In the genomic region with DNA sequence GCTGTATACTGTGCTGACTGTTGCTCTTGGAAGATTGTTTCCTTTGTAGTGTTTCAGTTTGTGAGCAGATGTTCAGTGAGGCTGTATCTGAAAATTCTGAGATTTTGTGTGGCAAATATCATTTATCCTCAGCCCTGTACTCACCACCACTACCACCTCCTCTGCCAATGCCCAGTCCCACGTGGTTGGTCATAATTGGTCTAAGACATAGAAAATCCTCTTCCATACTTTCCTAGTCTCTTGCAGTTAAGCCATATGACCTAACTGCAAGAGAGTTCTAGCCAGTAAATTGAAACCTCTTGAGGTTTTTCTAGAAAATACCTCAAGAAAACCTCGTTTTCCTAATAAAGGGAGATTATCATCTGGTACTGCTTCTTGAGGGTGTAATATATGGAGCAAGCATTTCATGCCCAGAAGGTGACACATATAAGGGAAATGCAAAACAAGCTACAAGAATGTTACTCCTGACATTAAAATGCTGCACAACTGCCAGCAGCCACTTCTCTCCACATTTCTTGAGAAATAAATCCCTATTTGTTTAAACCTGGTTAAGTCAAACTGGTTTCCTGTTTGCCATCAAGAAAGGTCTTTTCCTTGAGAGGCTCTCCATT, we compare ENCODE assay signal across 2 cellular contexts.
TF ChIP-seq lines count a peak whose summit lies in the region.

No MANE protein-coding gene starts in this region.

TF ChIP-seq in HepG2, 621 proteins besides CTCF, POLR2A, EP300 and RAD21 (continues in another document):
- TF ChIP-seq ZNF343 (CRISPR knock-in tag; IDR thresholded peaks at IDR 0.05) (no peak), IKZF4 (CRISPR knock-in tag; IDR thresholded peaks at IDR 0.05; ENCODE audit: borderline replicate concordance, low read depth, not compliant biosample characterization) (no peak), ZNF775 (CRISPR knock-in tag; IDR thresholded peaks at IDR 0.05; ENCODE audit: borderline replicate concordance) (no peak), ZBTB34 (CRISPR knock-in tag; IDR thresholded peaks at IDR 0.05) (no peak), ZNF746 (CRISPR knock-in tag; IDR thresholded peaks at IDR 0.05) (no peak), IRF2 (CRISPR knock-in tag; IDR thresholded peaks at IDR 0.05) (no peak), TBX2 (CRISPR knock-in tag; IDR thresholded peaks at IDR 0.05; ENCODE audit: borderline replicate concordance) (no peak), ZBTB1 (CRISPR knock-in tag; IDR thresholded peaks at IDR 0.05; ENCODE audit: borderline replicate concordance) (no peak), ZNF737 (CRISPR knock-in tag; IDR thresholded peaks at IDR 0.05; ENCODE audit: borderline replicate concordance) (no peak), GABPB1 (CRISPR knock-in tag; IDR thresholded peaks at IDR 0.05) (no peak), TCF7 (IDR thresholded peaks at IDR 0.05; ENCODE audit: low read depth) (no peak)
- TF ChIP-seq, protein P1, sequence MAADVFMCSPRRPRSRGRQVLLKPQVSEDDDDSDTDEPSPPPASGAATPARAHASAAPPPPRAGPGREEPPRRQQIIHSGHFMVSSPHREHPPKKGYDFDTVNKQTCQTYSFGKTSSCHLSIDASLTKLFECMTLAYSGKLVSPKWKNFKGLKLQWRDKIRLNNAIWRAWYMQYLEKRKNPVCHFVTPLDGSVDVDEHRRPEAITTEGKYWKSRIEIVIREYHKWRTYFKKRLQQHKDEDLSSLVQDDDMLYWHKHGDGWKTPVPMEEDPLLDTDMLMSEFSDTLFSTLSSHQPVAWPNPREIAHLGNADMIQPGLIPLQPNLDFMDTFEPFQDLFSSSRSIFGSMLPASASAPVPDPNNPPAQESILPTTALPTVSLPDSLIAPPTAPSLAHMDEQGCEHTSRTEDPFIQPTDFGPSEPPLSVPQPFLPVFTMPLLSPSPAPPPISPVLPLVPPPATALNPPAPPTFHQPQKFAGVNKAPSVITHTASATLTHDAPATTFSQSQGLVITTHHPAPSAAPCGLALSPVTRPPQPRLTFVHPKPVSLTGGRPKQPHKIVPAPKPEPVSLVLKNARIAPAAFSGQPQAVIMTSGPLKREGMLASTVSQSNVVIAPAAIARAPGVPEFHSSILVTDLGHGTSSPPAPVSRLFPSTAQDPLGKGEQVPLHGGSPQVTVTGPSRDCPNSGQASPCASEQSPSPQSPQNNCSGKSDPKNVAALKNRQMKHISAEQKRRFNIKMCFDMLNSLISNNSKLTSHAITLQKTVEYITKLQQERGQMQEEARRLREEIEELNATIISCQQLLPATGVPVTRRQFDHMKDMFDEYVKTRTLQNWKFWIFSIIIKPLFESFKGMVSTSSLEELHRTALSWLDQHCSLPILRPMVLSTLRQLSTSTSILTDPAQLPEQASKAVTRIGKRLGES (CRISPR knock-in tag; IDR thresholded peaks at IDR 0.05; ENCODE audit: borderline replicate concordance) = no peak
- TF ChIP-seq, protein P2, sequence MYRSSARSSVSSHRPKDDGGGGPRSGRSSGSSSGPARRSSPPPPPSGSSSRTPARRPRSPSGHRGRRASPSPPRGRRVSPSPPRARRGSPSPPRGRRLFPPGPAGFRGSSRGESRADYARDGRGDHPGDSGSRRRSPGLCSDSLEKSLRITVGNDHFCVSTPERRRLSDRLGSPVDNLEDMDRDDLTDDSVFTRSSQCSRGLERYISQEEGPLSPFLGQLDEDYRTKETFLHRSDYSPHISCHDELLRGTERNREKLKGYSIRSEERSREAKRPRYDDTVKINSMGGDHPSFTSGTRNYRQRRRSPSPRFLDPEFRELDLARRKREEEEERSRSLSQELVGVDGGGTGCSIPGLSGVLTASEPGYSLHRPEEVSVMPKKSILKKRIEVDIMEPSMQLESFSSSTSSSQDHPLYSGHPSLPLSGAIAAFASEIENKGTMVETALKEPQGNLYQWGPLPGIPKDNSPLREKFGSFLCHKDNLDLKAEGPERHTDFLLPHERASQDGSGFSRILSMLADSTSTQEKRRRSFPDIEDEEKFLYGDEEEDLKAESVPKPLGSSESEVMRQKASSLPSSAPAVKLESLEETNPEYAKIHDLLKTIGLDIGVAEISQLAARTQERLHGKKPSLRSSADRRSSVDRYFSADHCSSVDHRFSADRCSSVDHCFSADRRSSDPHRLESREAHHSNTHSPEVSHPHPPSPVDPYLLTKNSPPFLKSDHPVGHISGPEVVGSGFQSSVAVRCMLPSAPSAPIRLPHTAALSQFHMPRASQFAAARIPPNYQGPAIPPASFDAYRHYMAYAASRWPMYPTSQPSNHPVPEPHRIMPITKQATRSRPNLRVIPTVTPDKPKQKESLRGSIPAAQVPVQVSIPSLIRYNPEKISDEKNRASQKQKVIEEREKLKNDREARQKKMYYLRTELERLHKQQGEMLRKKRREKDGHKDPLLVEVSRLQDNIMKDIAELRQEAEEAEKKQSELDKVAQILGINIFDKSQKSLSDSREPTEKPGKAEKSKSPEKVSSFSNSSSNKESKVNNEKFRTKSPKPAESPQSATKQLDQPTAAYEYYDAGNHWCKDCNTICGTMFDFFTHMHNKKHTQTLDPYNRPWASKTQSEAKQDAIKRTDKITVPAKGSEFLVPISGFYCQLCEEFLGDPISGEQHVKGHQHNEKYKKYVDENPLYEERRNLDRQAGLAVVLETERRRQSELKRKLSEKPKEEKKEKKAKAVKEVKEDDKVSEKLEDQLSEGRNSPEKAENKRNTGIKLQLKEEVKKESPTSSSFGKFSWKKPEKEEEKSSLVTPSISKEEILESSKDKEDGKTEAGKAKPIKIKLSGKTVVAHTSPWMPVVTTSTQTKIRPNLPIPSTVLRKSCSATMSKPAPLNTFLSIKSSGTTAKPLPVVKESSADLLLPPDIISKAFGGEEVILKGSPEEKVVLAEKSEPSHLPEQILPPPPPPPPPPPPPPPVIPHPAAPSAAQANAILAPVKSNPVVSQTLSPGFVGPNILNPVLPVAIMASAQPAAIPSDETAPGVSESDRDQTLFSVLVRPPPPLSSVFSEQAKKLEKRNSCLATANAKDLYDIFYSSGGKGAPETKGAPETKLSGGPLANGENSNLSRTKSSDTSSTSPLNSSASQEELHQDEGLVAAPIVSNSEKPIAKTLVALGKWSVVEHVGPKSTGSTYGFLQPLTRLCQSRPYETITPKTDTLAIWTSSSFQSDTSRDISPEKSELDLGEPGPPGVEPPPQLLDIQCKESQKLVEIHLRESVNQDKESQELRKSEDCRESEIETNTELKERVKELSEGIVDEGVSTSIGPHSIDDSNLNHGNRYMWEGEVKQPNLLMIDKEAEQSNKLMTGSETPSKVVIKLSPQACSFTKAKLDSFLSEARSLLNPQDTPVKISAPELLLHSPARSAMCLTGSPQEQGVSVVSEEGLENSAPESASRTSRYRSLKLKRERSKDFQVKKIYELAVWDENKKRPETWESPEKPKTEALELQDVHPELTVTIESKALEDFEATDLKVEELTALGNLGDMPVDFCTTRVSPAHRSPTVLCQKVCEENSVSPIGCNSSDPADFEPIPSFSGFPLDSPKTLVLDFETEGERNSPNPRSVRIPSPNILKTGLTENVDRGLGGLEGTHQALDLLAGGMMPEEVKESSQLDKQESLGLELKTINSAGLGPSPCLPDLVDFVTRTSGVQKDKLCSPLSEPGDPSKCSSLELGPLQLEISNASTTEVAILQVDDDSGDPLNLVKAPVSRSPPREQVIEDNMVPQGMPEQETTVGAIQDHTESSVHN (CRISPR knock-in tag; IDR thresholded peaks at IDR 0.05) = no peak

TF ChIP-seq in WTC11, 78 proteins besides CTCF, POLR2A, EP300 and RAD21 (continues in another document):
- no peak for TF ChIP-seq FOXK1 (CRISPR knock-in tag; IDR thresholded peaks at IDR 0.05)
- TF ChIP-seq TCF7 (CRISPR knock-in tag; IDR thresholded peaks at IDR 0.05; ENCODE audit: low read depth) = no peak
- no peak for TF ChIP-seq ZNF512 (CRISPR knock-in tag; IDR thresholded peaks at IDR 0.05; ENCODE audit: borderline replicate concordance)
- TF ChIP-seq TEAD4 (CRISPR knock-in tag; IDR thresholded peaks at IDR 0.05) = no peak
- TF ChIP-seq, protein P3, sequence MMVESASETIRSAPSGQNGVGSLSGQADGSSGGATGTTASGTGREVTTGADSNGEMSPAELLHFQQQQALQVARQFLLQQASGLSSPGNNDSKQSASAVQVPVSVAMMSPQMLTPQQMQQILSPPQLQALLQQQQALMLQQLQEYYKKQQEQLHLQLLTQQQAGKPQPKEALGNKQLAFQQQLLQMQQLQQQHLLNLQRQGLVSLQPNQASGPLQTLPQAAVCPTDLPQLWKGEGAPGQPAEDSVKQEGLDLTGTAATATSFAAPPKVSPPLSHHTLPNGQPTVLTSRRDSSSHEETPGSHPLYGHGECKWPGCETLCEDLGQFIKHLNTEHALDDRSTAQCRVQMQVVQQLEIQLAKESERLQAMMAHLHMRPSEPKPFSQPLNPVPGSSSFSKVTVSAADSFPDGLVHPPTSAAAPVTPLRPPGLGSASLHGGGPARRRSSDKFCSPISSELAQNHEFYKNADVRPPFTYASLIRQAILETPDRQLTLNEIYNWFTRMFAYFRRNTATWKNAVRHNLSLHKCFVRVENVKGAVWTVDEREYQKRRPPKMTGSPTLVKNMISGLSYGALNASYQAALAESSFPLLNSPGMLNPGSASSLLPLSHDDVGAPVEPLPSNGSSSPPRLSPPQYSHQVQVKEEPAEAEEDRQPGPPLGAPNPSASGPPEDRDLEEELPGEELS (CRISPR knock-in tag; IDR thresholded peaks at IDR 0.05) = no peak
- TF ChIP-seq ZNF263 (CRISPR knock-in tag; IDR thresholded peaks at IDR 0.05; ENCODE audit: low read depth) = no peak
- TF ChIP-seq, protein P4, sequence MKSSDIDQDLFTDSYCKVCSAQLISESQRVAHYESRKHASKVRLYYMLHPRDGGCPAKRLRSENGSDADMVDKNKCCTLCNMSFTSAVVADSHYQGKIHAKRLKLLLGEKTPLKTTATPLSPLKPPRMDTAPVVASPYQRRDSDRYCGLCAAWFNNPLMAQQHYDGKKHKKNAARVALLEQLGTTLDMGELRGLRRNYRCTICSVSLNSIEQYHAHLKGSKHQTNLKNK (CRISPR knock-in tag; IDR thresholded peaks at IDR 0.05) = no peak
- TF ChIP-seq, protein P5, sequence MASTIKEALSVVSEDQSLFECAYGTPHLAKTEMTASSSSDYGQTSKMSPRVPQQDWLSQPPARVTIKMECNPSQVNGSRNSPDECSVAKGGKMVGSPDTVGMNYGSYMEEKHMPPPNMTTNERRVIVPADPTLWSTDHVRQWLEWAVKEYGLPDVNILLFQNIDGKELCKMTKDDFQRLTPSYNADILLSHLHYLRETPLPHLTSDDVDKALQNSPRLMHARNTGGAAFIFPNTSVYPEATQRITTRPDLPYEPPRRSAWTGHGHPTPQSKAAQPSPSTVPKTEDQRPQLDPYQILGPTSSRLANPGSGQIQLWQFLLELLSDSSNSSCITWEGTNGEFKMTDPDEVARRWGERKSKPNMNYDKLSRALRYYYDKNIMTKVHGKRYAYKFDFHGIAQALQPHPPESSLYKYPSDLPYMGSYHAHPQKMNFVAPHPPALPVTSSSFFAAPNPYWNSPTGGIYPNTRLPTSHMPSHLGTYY (CRISPR knock-in tag; IDR thresholded peaks at IDR 0.05) = no peak
- no peak for TF ChIP-seq ESRRA (CRISPR knock-in tag; IDR thresholded peaks at IDR 0.05; ENCODE audit: borderline replicate concordance)
- TF ChIP-seq ARID4B (CRISPR knock-in tag; IDR thresholded peaks at IDR 0.05; ENCODE audit: borderline replicate concordance) = no peak
- no peak for TF ChIP-seq FOXJ3 (CRISPR knock-in tag; IDR thresholded peaks at IDR 0.05; ENCODE audit: borderline replicate concordance)
- TF ChIP-seq STAT6 (CRISPR knock-in tag; conservative IDR thresholded peaks at IDR 0.05; ENCODE audit: low read depth) = no peak
- TF ChIP-seq CREB1 (CRISPR knock-in tag; IDR thresholded peaks at IDR 0.05) = no peak
- no peak for TF ChIP-seq ZNF317 (CRISPR knock-in tag; IDR thresholded peaks at IDR 0.05; ENCODE audit: borderline replicate concordance, low read depth)
- no peak for TF ChIP-seq EMX1 (CRISPR knock-in tag; IDR thresholded peaks at IDR 0.05)
